ENCODE assay signal across 1 cellular context in genomic region chr4:78775278-78776030, GRCh38.
TF ChIP-seq lines count a peak whose summit lies in the region.

No MANE protein-coding gene starts in this region.

TF ChIP-seq in IMR-90, 13 proteins besides CTCF, POLR2A, EP300 and RAD21 (continued from another document):
- TF ChIP-seq USF2 (IDR thresholded peaks at IDR 0.05; ENCODE audit: low read depth, low read length), result peak; percentile 96
TF ChIP-seq in IMR-90: peak in this region for 5.
